8 cellular contexts compared by ENCODE assay signal in the genomic region with DNA sequence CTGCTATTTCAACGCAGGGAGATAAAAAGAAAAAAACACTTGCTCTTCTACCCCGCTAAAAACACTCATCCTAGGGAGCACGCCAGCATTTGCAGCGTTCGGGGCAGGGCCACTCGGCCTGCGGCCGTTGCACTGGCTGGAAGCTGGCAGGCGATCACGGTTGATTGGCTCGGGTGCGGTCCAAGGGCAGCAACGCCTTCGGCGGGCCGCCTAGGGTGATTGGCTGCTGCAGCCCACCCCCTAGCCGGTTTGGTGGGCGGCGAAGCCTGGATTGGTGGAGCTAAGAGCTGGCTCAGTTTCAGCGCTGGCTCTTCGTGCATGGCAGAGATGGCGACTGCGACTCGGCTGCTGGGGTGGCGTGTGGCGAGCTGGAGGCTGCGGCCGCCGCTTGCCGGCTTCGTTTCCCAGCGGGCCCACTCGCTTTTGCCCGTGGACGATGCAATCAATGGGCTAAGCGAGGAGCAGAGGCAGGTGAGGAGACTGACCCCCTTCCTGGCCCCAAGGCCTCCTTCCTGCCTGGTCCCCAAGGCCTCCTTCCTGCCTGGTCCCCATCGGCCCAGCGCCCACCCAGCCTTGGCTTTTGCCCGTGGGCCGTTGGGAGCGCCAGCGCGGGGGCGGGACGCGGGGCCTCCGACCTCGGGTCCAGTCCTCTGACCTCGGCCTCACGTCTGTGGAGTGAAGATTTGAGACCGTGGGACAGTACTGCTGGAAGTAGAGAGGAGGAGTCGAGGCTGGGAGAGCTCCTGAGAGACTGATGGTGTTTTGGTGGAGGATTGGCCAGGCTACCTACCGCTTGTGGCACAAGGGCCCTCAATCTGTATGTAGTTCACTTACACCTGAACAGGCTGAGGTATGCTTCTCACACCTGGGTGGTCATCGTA. TPM values are rescaled to one million over a fixed set of nuclear protein-coding genes. Genes with fewer than 3 reads are reported as not detected.
DNase-seq lines count a peak whose midpoint lies in the region; FAIRE-seq and TF ChIP-seq lines count a peak whose summit lies in the region.

A gene (plus strand): TSS at position 295 of the 881 bp plus-strand sequence. CDS start 33 bp downstream, at position 328.

- H3K4ac ChIP-seq in neuronal stem cell (ENCODE audit: low read length): peak within 1 kb of the TSS; percentile 18

- H2BK120ac ChIP-seq in neuronal stem cell (ENCODE audit: low read depth, low read length): no peak within 1 kb of the TSS

- no peaks in the 10 kb centered on the region for H3K9me3 ChIP-seq in neuronal stem cell (replicated peaks in 1 of 2; ENCODE audit: control insufficient read depth in 2 of 2, insufficient read depth in 1 of 2, low read depth in 1 of 2, low read length in 2 of 2)

- peak within 1 kb of the TSS; percentile 83 for H3K4me3 Mint-ChIP-seq in activated naive CD4-positive, alpha-beta T cell treated with anti-CD3 and anti-CD28 coated beads for 36 hours

- H2BK15ac ChIP-seq in neuronal stem cell (ENCODE audit: low read length): peak within 1 kb of the TSS; percentile 22

- H3K36me3 Mint-ChIP-seq in activated naive CD4-positive, alpha-beta T cell treated with anti-CD3 and anti-CD28 coated beads for 36 hours (ENCODE audit: low read depth): peaks cover 12% of the 10 kb centered on the region

- H3K14ac ChIP-seq in neuronal stem cell (ENCODE audit: low read length): peak within 1 kb of the TSS; percentile 78

- WGBS in neuronal stem cell (ENCODE audit: extremely low coverage in 2 of 2, insufficient read length in 2 of 2, insufficient replicate concordance in 1 of 2), 2 donors: no CpG with 5 or more reads among the region's 54 CpGs

- H2AFZ ChIP-seq in neuronal stem cell (ENCODE audit: low read length): peak within 1 kb of the TSS; percentile 93

- H3K4me2 ChIP-seq in neuronal stem cell (ENCODE audit: insufficient read depth, low read length, poor library complexity, severe bottlenecking): peak within 1 kb of the TSS; percentile 88

- H3K4me1 ChIP-seq in neuronal stem cell (ENCODE audit: control insufficient read depth in 2 of 2, insufficient read depth in 1 of 2, low read depth in 1 of 2, low read length in 2 of 2): peaks cover 1 to 6% of the 10 kb centered on the region in 2 donors

- intact Hi-C loops in activated naive CD4-positive, alpha-beta T cell treated with anti-CD3 and anti-CD28 coated beads for 36 hours (cut with micrococcal nuclease): loop anchor here (1.0 to 10.0 kb wide), 4 partner anchors 23 to 361 kb away; a partner anchor contains a TSS

- peak within 1 kb of the TSS; percentile 55 for H3K27ac ChIP-seq in neuronal stem cell (replicated peaks; ENCODE audit: low read length)

- no peaks in the 10 kb centered on the region for H3K9me3 Mint-ChIP-seq in activated naive CD4-positive, alpha-beta T cell treated with anti-CD3 and anti-CD28 coated beads for 36 hours

- H3K18ac ChIP-seq in neuronal stem cell (ENCODE audit: low read length): peak within 1 kb of the TSS; percentile 97

- peak within 1 kb of the TSS; percentile 71 for H3K27ac Mint-ChIP-seq in activated naive CD4-positive, alpha-beta T cell treated with anti-CD3 and anti-CD28 coated beads for 36 hours

- peak within 1 kb of the TSS; percentile 92 to 98 for H3K4me3 ChIP-seq in neuronal stem cell (ENCODE audit: low read length in 2 of 2)

- no peak within 1 kb of the TSS for H2BK5ac ChIP-seq in neuronal stem cell (ENCODE audit: low read length)

- CTCF ChIA-PET in HEK293T (lab: Yijun Ruan, JAX): interaction anchor here (0.6 to 1.1 kb wide), 4 partner anchors 8 to 68 kb away, joined by 3 to 6 read pairs (median 3); no protein-coding TSS in a partner anchor
- CTCF ChIA-PET in activated naive CD4-positive, alpha-beta T cell treated with anti-CD3 and anti-CD28 coated beads for 36 hours (lab: Charles Lee): interaction anchor here (0.6 to 3.8 kb wide), 6 partner anchors 17 to 87 kb away, joined by 3 to 20 read pairs (median 9); no protein-coding TSS in a partner anchor

- H3K4me1 Mint-ChIP-seq in activated naive CD4-positive, alpha-beta T cell treated with anti-CD3 and anti-CD28 coated beads for 36 hours (ENCODE audit: low read depth): peaks cover 56% of the 10 kb centered on the region

- no peaks in the 10 kb centered on the region for H3K27me3 ChIP-seq in neuronal stem cell (ENCODE audit: control insufficient read depth in 3 of 3, insufficient read depth in 3 of 3, low read depth in 1 of 3, low read length in 3 of 3)

- no peak within 1 kb of the TSS for H4K91ac ChIP-seq in neuronal stem cell (ENCODE audit: low read depth, low read length, poor library complexity)

- H3K27me3 Mint-ChIP-seq in activated naive CD4-positive, alpha-beta T cell treated with anti-CD3 and anti-CD28 coated beads for 36 hours (ENCODE audit: low read depth): no peaks in the 10 kb centered on the region

- no peak for TF ChIP-seq CTCF in subcutaneous adipose tissue (IDR thresholded peaks at IDR 0.05; ENCODE audit: low read depth)

- H3K23ac ChIP-seq in neuronal stem cell (ENCODE audit: low read depth, low read length, poor library complexity): peak within 1 kb of the TSS; percentile 95

- peaks cover 16 to 35% of the 10 kb centered on the region in 2 donors for H3K36me3 ChIP-seq in neuronal stem cell (replicated peaks in 1 of 2; ENCODE audit: control insufficient read depth in 2 of 2, insufficient read depth in 2 of 2, low read length in 2 of 2)

- POLR2A ChIA-PET in HEK293T (lab: Yijun Ruan, JAX): interaction anchor here (0.6 to 2.1 kb wide), 25 partner anchors 8 to 135 kb away, joined by 3 to 15 read pairs (median 4); a partner anchor contains a TSS

- DNase-seq in GDM1 (lab: John Stamatoyannopoulos, UW): peak; percentile 96
- peak; percentile 93 for DNase-seq in HEK293T (ENCODE audit: extremely low spot score)
- DNase-seq in NAMALWA (ENCODE audit: low spot score): peak; percentile 93
- DNase-seq in SK-N-DZ (ENCODE audit: low spot score): peak; percentile 94
- DNase-seq in activated naive CD4-positive, alpha-beta T cell treated with anti-CD3 and anti-CD28 coated beads for 36 hours: peak; percentile 94
- DNase-seq in frontal cortex (ENCODE audit: low spot score in 2 of 2): peak; percentile 98 to 99
- DNase-seq in neuronal stem cell (ENCODE audit: low spot score): peak; percentile 90

- H2AK5ac ChIP-seq in neuronal stem cell (ENCODE audit: low read depth, low read length): peak within 1 kb of the TSS; percentile 70

- peaks cover 5% of the 10 kb centered on the region for H3K79me1 ChIP-seq in neuronal stem cell (ENCODE audit: low read depth, low read length)

- FAIRE-seq in frontal cortex (lab: Jason Lieb, UNC): peak; percentile 61

- no peak within 1 kb of the TSS for H2BK12ac ChIP-seq in neuronal stem cell (ENCODE audit: low read length)

- no peak within 1 kb of the TSS for H4K8ac ChIP-seq in neuronal stem cell (ENCODE audit: low read depth, low read length)

- peak within 1 kb of the TSS; percentile 97 for H3K9ac ChIP-seq in neuronal stem cell (ENCODE audit: low read depth, low read length, poor library complexity)

TF ChIP-seq in HEK293T, 16 proteins besides CTCF, POLR2A, EP300 and RAD21:
- TF ChIP-seq ARNT (IDR thresholded peaks at IDR 0.05): no peak
- TF ChIP-seq, protein P1, sequence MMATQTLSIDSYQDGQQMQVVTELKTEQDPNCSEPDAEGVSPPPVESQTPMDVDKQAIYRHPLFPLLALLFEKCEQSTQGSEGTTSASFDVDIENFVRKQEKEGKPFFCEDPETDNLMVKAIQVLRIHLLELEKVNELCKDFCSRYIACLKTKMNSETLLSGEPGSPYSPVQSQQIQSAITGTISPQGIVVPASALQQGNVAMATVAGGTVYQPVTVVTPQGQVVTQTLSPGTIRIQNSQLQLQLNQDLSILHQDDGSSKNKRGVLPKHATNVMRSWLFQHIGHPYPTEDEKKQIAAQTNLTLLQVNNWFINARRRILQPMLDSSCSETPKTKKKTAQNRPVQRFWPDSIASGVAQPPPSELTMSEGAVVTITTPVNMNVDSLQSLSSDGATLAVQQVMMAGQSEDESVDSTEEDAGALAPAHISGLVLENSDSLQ (IDR thresholded peaks at IDR 0.05): peak; percentile 98
- no peak for TF ChIP-seq CTBP1 (IDR thresholded peaks at IDR 0.05; ENCODE audit: borderline replicate concordance)
- no peak for TF ChIP-seq FOXK2 (IDR thresholded peaks at IDR 0.05)
- no peak for TF ChIP-seq SUZ12 (IDR thresholded peaks at IDR 0.05)
- no peak for TF ChIP-seq BHLHE40 (IDR thresholded peaks at IDR 0.05; ENCODE audit: borderline replicate concordance)
- no peak for TF ChIP-seq HDGF (IDR thresholded peaks at IDR 0.05; ENCODE audit: borderline replicate concordance)

RNA-seq across cellular contexts. Expression of the gene that starts here (rescaled TPM):
- 15.4 and 25.4 TPM in 2 replicates for polyA plus RNA-seq in SK-N-DZ (2014; cell fraction: cytosol; rRNA removed)
- 44.9 and 45.8 TPM in 2 replicates for polyA plus RNA-seq in SK-N-DZ (2014; cell fraction: nucleus; rRNA removed)
- 10 to 100 TPM; 33.1 to 34.1 TPM for total RNA-seq in activated naive CD4-positive, alpha-beta T cell treated with anti-CD3 and anti-CD28 coated beads for 36 hours
- total RNA-seq in frontal cortex: 15.1 TPM
- 22.3 TPM for polyA plus RNA-seq in neuronal stem cell (2013, experiment 1 of 2)
- polyA plus RNA-seq in neuronal stem cell (2013, experiment 2 of 2): 23.4 TPM
- 100 to 1,000 TPM in 1 of 4 donors, 10 to 100 TPM in 3; 24.9 to 101 (median 48.0) TPM for total RNA-seq in subcutaneous adipose tissue

Comparison
In these comparisons a context has a peak if more than half of its experiments do, and no peak if none do; other contexts are left out.
1. Peak in every context shown above with its lines: DNase-seq, H3K4me3 ChIP-seq and H3K27ac ChIP-seq.